ENCODE assay signal across 2 cellular contexts in the genomic region with DNA sequence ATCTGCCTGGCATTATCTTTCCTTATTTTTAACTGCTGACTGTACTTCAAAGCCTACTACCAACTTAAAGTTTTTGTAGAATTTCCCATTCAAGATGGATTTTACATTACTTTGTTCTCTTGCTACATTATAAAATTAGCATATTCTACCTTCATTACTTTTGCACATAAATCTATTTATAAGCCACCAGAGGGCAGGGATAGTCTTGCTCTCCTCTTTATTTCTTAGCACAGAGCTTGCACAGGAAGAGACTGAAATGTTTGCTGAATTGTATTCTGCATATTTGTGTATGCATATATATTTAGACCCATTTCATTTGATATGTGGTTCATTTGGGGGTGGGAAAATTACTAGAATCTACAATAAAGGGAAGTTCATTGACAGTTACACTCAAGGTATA.
TF ChIP-seq lines count a peak whose summit lies in the region.

No MANE protein-coding gene starts in this region.

TF ChIP-seq in SK-N-SH, 30 proteins besides CTCF, POLR2A, EP300 and RAD21 (continued from another document):
- TF ChIP-seq JUND (IDR thresholded peaks at IDR 0.05) (no peak), CHD2 (IDR thresholded peaks at IDR 0.05; ENCODE audit: low read length, partially characterized antibody) (no peak), NFIC (IDR thresholded peaks at IDR 0.05; ENCODE audit: borderline replicate concordance) (no peak), TEAD4 (IDR thresholded peaks at IDR 0.05; ENCODE audit: borderline replicate concordance, insufficient read depth) (no peak), RXRA (IDR thresholded peaks at IDR 0.05; ENCODE audit: borderline replicate concordance, low read depth) (no peak), FOXJ3 (CRISPR knock-in tag; IDR thresholded peaks at IDR 0.05) (no peak), IRF3 (IDR thresholded peaks at IDR 0.05; ENCODE audit: low read depth, low read length) (no peak), PBX3 (IDR thresholded peaks at IDR 0.05) (no peak), FOXM1 (IDR thresholded peaks at IDR 0.05; ENCODE audit: low read depth) (no peak), TAF1 (IDR thresholded peaks at IDR 0.05; ENCODE audit: borderline replicate concordance, low read depth, low read length) (no peak), MEF2A (IDR thresholded peaks at IDR 0.05; ENCODE audit: borderline replicate concordance, low read depth) (no peak), ELF1 (IDR thresholded peaks at IDR 0.05) (no peak), SIN3A (IDR thresholded peaks at IDR 0.05; ENCODE audit: borderline replicate concordance, low read depth, low read length) (no peak), NRF1 (IDR thresholded peaks at IDR 0.05; ENCODE audit: low read depth, low read length) (no peak), REST (IDR thresholded peaks at IDR 0.05; ENCODE audit: low read depth, low read length) (no peak), RFX5 (IDR thresholded peaks at IDR 0.05; ENCODE audit: low read length) (no peak)
TF ChIP-seq in SK-N-SH: peak in this region for 0.

TF ChIP-seq in SK-N-SH treated with all-trans-retinoic acid at 6 μM for 48 hours, 23 proteins besides CTCF, POLR2A, EP300 and RAD21 (continued from another document):
- TF ChIP-seq, protein P1, sequence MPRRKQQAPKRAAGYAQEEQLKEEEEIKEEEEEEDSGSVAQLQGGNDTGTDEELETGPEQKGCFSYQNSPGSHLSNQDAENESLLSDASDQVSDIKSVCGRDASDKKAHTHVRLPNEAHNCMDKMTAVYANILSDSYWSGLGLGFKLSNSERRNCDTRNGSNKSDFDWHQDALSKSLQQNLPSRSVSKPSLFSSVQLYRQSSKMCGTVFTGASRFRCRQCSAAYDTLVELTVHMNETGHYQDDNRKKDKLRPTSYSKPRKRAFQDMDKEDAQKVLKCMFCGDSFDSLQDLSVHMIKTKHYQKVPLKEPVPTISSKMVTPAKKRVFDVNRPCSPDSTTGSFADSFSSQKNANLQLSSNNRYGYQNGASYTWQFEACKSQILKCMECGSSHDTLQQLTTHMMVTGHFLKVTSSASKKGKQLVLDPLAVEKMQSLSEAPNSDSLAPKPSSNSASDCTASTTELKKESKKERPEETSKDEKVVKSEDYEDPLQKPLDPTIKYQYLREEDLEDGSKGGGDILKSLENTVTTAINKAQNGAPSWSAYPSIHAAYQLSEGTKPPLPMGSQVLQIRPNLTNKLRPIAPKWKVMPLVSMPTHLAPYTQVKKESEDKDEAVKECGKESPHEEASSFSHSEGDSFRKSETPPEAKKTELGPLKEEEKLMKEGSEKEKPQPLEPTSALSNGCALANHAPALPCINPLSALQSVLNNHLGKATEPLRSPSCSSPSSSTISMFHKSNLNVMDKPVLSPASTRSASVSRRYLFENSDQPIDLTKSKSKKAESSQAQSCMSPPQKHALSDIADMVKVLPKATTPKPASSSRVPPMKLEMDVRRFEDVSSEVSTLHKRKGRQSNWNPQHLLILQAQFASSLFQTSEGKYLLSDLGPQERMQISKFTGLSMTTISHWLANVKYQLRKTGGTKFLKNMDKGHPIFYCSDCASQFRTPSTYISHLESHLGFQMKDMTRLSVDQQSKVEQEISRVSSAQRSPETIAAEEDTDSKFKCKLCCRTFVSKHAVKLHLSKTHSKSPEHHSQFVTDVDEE (CRISPR knock-in tag; IDR thresholded peaks at IDR 0.05), result no peak
